ENCODE assay signal across 8 cellular contexts in the genomic region with DNA sequence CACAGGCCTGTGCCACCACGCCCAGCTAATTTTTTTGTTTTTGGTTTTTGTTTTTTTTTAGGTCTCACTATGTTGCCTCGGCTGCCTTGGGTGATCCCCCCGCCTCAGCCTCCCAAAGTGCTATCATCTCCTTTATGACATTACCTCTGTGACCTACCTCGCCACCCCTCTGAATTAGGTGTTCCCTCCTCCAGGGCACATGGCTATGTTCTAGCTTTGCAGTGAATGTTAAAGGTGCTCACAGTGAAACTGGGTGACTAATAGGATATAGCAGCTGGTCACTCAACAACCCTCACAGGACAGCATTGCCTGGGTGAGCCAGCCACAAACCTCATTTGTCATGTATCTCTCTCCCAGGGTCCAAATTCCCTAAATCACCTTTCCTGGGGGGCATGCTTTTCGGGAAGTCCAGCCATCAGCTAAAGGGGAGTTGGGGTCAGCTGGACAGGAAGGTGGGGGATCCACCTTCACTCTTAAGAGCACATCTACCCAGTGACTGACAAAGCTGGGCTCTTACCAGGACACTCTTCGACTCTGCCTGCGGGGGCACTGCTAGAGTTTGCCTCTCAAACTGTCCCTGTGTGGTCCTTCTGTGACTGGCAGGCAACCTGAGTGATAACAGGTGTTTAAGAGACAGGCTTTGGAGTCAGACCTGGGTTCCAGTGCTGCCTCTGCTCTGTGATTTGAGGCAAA. TPM values are rescaled to one million over a fixed set of nuclear protein-coding genes. Genes with fewer than 3 reads are reported as not detected.
DNase-seq lines count a peak whose midpoint lies in the region; ATAC-seq lines count a peak whose summit lies in the region.

No MANE protein-coding gene starts in this region.

- H3K36me3 ChIP-seq in BLaER1 (peaks cover 55% of the 10 kb centered on the region), SJSA1 (peaks cover 81% of the 10 kb centered on the region)

- H3K4me3 Mint-ChIP-seq in activated naive CD8-positive, alpha-beta T cell treated with anti-CD3 and anti-CD28 coated beads for 36 hours: peak overlapping the region; percentile 84

- H3K27ac ChIP-seq in BLaER1 (no peak overlapping the region), SJSA1 (no peak overlapping the region)

- H3K27me3 ChIP-seq in BLaER1: no peaks in the 10 kb centered on the region
- no peaks in the 10 kb centered on the region for H3K27me3 ChIP-seq in SJSA1 (replicated peaks)

- H3K4me1 ChIP-seq in BLaER1 (peaks cover 31% of the 10 kb centered on the region), SJSA1 (replicated peaks) (peaks cover 15% of the 10 kb centered on the region)

- DNase-seq in SJSA1 (ENCODE audit: low read depth in 1 of 2, low spot score in 2 of 2): peak; percentile 23 to 55
- DNase-seq in activated naive CD8-positive, alpha-beta T cell treated with anti-CD3 and anti-CD28 coated beads for 36 hours: peak; percentile 58
- DNase-seq in islet precursor cell: peak; percentile 84
- peak; percentile 64 for DNase-seq in stimulated activated CD8-positive, alpha-beta memory T cell treated with anti-CD3 and anti-CD28 coated beads, Interleukin-4, amount 100 ng/mL, for 48 hours
- DNase-seq in posterior vena cava (ENCODE audit: low spot score): no peak

- no peaks in the 10 kb centered on the region for H3K27me3 Mint-ChIP-seq in activated naive CD8-positive, alpha-beta T cell treated with anti-CD3 and anti-CD28 coated beads for 36 hours

- H3K9ac ChIP-seq in BLaER1: no peak overlapping the region

- peaks cover 33% of the 10 kb centered on the region for H3K4me1 Mint-ChIP-seq in activated naive CD8-positive, alpha-beta T cell treated with anti-CD3 and anti-CD28 coated beads for 36 hours

- intact Hi-C loops in posterior vena cava (cut with DNase I): no loop called here

- peak overlapping the region; percentile 91 for H3K27ac Mint-ChIP-seq in activated naive CD8-positive, alpha-beta T cell treated with anti-CD3 and anti-CD28 coated beads for 36 hours

- H4K20me1 ChIP-seq in BLaER1: peaks cover 28% of the 10 kb centered on the region

- H3K36me3 Mint-ChIP-seq in activated naive CD8-positive, alpha-beta T cell treated with anti-CD3 and anti-CD28 coated beads for 36 hours: peaks cover 27% of the 10 kb centered on the region

- peak overlapping the region; percentile 87 for H3K4me2 ChIP-seq in BLaER1

- H3K9me3 Mint-ChIP-seq in activated naive CD8-positive, alpha-beta T cell treated with anti-CD3 and anti-CD28 coated beads for 36 hours: no peaks in the 10 kb centered on the region

- ATAC-seq in GM18907 (IDR thresholded peaks at IDR 0.05; ENCODE audit: unreplicated experiment): peak; percentile 61
- ATAC-seq in HG03460 (IDR thresholded peaks at IDR 0.05; ENCODE audit: unreplicated experiment): peak; percentile 49

- H3K4me3 ChIP-seq in BLaER1 (no peak overlapping the region), SJSA1 (no peak overlapping the region)

- no peaks in the 10 kb centered on the region for H3K9me3 ChIP-seq in BLaER1
- H3K9me3 ChIP-seq in SJSA1 (replicated peaks): no peaks in the 10 kb centered on the region

RNA-seq across cellular contexts. Expression of gene TTLL3, which starts 1.6 kb away (rescaled TPM):
- 2.3 and 5.8 TPM in 2 replicates for total RNA-seq in SJSA1 (2014; rRNA removed; shearing (Covaris generic))
- total RNA-seq in activated naive CD8-positive, alpha-beta T cell treated with anti-CD3 and anti-CD28 coated beads for 36 hours: 10 to 100 TPM; 22.7 to 23.8 TPM
- total RNA-seq in posterior vena cava: 10 to 100 TPM; 24.9 to 44.4 TPM

RNA-seq across cellular contexts. Expression of gene ARPC4, which starts 15.6 kb away (rescaled TPM):
- 185 and 270 TPM in 2 replicates for total RNA-seq in SJSA1 (2014; rRNA removed; shearing (Covaris generic))
- total RNA-seq in activated naive CD8-positive, alpha-beta T cell treated with anti-CD3 and anti-CD28 coated beads for 36 hours: 100 to 1,000 TPM; 251 to 253 TPM
- total RNA-seq in posterior vena cava: 100 to 1,000 TPM; 144 to 148 TPM

RNA-seq across cellular contexts. Expression of gene TADA3, which starts 16.2 kb away (rescaled TPM):
- total RNA-seq in SJSA1 (2014; rRNA removed; shearing (Covaris generic)): 102 and 111 TPM in 2 replicates
- total RNA-seq in activated naive CD8-positive, alpha-beta T cell treated with anti-CD3 and anti-CD28 coated beads for 36 hours: 10 to 100 TPM; 49.5 to 50.8 TPM
- total RNA-seq in posterior vena cava: 10 to 100 TPM; 44.2 to 48.8 TPM

RNA-seq across cellular contexts. Expression of gene RPUSD3, which starts 35.3 kb away (rescaled TPM):
- 30.5 and 49.5 TPM in 2 replicates for total RNA-seq in SJSA1 (2014; rRNA removed; shearing (Covaris generic))
- total RNA-seq in activated naive CD8-positive, alpha-beta T cell treated with anti-CD3 and anti-CD28 coated beads for 36 hours: 10 to 100 TPM; 69.2 to 71.2 TPM
- total RNA-seq in posterior vena cava: 10 to 100 TPM; 18.2 to 20.0 TPM

RNA-seq across cellular contexts. Expression of gene CAMK1, which starts 38.7 kb away (rescaled TPM):
- 10.0 and 11.8 TPM in 2 replicates for total RNA-seq in SJSA1 (2014; rRNA removed; shearing (Covaris generic))
- 10 to 100 TPM; 24.8 to 25.7 TPM for total RNA-seq in activated naive CD8-positive, alpha-beta T cell treated with anti-CD3 and anti-CD28 coated beads for 36 hours
- 10 to 100 TPM; 47.8 to 50.6 TPM for total RNA-seq in posterior vena cava
